ENCODE assay signal across 5 cellular contexts in genomic region chr4:129481107-129481506, GRCh38.
"Had no signal": no experiment of that assay in that cellular context is flagged by ENCODE, and none has a peak within 500 bp of the region (broad histone marks: within the 10 kb centered on the region; RNA-seq: fewer than 3 reads in every experiment).

No MANE protein-coding gene starts in this region.

- H3K4me2 ChIP-seq: KMS-11 had no signal

- ATAC-seq: K562 had no signal

- H3K4me3 ChIP-seq: K562 had no signal

- FAIRE-seq: K562 had no signal

- H3K9ac ChIP-seq: KMS-11 had no signal

- H3K27ac ChIP-seq: HL-60, KMS-11 had no signal

- DNase-seq: KBM-7, KG1 had no signal
